In genomic region chr1:184020855-184021254, GRCh38 we compare ENCODE assay signal across 19 cellular contexts. TPM values are rescaled to one million over a fixed set of nuclear protein-coding genes. Genes with fewer than 3 reads are reported as not detected.
A peak's percentile ranks its signal among the peaks of the same experiment; 100 is the strongest.
DNase-seq lines count a peak whose midpoint lies in the region; ATAC-seq, FAIRE-seq and TF ChIP-seq lines count a peak whose summit lies in the region.
"Had no signal": no experiment of that assay in that cellular context is flagged by ENCODE, and none has a peak within 500 bp of the region (broad histone marks: within the 10 kb centered on the region; RNA-seq: fewer than 3 reads in every experiment).

No MANE protein-coding gene starts in this region.

- H3K4me3 ChIP-seq in heart left ventricle: no peak overlapping the region
- no peak overlapping the region for H3K4me3 ChIP-seq in sigmoid colon
- no peak overlapping the region for H3K4me3 ChIP-seq in transverse colon
- H3K4me3 ChIP-seq: GM23248, HAP-1 had no signal

- no peaks in the 10 kb centered on the region for H3K9me3 ChIP-seq in heart left ventricle
- no peaks in the 10 kb centered on the region for H3K9me3 ChIP-seq in sigmoid colon
- H3K9me3 ChIP-seq in transverse colon: no peaks in the 10 kb centered on the region
- H3K9me3 ChIP-seq: BE2C, HAP-1 had no signal

- peak; percentile 13 for FAIRE-seq in TTC549 (lab: Jason Lieb, UNC)

- intact Hi-C loops in heart left ventricle (cut with DNase I) (no loop called here), Right ventricle myocardium inferior (cut with DNase I) (no loop called here), sigmoid colon (cut with DNase I) (no loop called here), transverse colon (cut with DNase I; ENCODE audit: low total_unique reads) (no loop called here)

- peak overlapping the region in 7 of 12 donors; percentile 28 to 70 (median 59) for H3K27ac ChIP-seq in heart left ventricle
- peak overlapping the region; percentile 48 for H3K27ac ChIP-seq in layer of hippocampus (ENCODE audit: low read depth, low read length)
- H3K27ac ChIP-seq in sigmoid colon: peak overlapping the region in 3 of 4 donors; percentile 74 to 79 (median 74)
- H3K27ac ChIP-seq in transverse colon: peak overlapping the region in 1 of 4 donors; percentile 53
- H3K27ac ChIP-seq: GM23248 had no signal

- no peak for TF ChIP-seq POLR2A in heart left ventricle (IDR thresholded peaks at IDR 0.05)
- no peak for TF ChIP-seq POLR2A in sigmoid colon (IDR thresholded peaks at IDR 0.05)
- no peak for TF ChIP-seq POLR2A in transverse colon (IDR thresholded peaks at IDR 0.05)

- DNase-seq in heart left ventricle (no peak), Right ventricle myocardium inferior (ENCODE audit: missing footprints) (no peak), sigmoid colon (no peak), transverse colon (no peak), COR-L47 (lab: John Stamatoyannopoulos, UW) (no peak)
- DNase-seq in activated naive CD4-positive, alpha-beta T cell (lab: John Stamatoyannopoulos, UW): no peak
- DNase-seq: BE2C; Calu3; CD4-positive, CD25-positive, alpha-beta regulatory T cell; GF-D8; GM23248; NCI-H187; NCI-H2107; NCI-H226; PC-3; RPMI8226 had no signal

- ATAC-seq in heart left ventricle: peak in 1 of 4 donors; percentile 8
- ATAC-seq in Right ventricle myocardium inferior: no peak
- ATAC-seq: PC-3 had no signal

- H3K36me3 ChIP-seq in heart left ventricle (no peaks in the 10 kb centered on the region), sigmoid colon (no peaks in the 10 kb centered on the region), transverse colon (no peaks in the 10 kb centered on the region)
- H3K36me3 ChIP-seq: BE2C, HAP-1 had no signal

- H3K27me3 ChIP-seq in heart left ventricle (no peaks in the 10 kb centered on the region), layer of hippocampus (ENCODE audit: control insufficient read depth, insufficient read depth, low read length) (no peaks in the 10 kb centered on the region), sigmoid colon (no peaks in the 10 kb centered on the region), transverse colon (no peaks in the 10 kb centered on the region)
- H3K27me3 ChIP-seq: BE2C had no signal

- no peak for TF ChIP-seq EP300 in sigmoid colon (IDR thresholded peaks at IDR 0.05)
- no peak for TF ChIP-seq EP300 in transverse colon (IDR thresholded peaks at IDR 0.05; ENCODE audit: low read depth)

- TF ChIP-seq CTCF in heart left ventricle (IDR thresholded peaks at IDR 0.05): no peak
- no peak for TF ChIP-seq CTCF in sigmoid colon (IDR thresholded peaks at IDR 0.05)
- TF ChIP-seq CTCF in transverse colon (IDR thresholded peaks at IDR 0.05): no peak

- in situ Hi-C loops in transverse colon (cut with MboI; ENCODE audit: low pct_ligation_motif_present in 1 of 4, low pct_unique_long_range_greater_than_20kb in 1 of 4, low sequenced_read_pairs in 3 of 4): no loop called here

- 47 to 60% (median 56%) methylated on average over 3 of the region's 3 CpGs for WGBS in heart left ventricle, 4 donors
- 60 to 78% methylated on average over 3 of the region's 3 CpGs for WGBS in sigmoid colon, 2 donors
- 61 to 100% methylated on average over 1 to 3 of the region's 3 CpGs for WGBS in transverse colon (ENCODE audit: low coverage in 1 of 2), 2 donors

- H3K4me1 ChIP-seq in heart left ventricle (peaks cover 0 to 63% (median 26%) of the 10 kb centered on the region in 12 donors), sigmoid colon (peaks cover 0 to 76% (median 68%) of the 10 kb centered on the region in 4 donors), transverse colon (peaks cover 0 to 28% (median 3%) of the 10 kb centered on the region in 4 donors)
- H3K4me1 ChIP-seq: BE2C had no signal

RNA-seq across cellular contexts. Expression of gene COLGALT2, which starts 16.7 kb away (rescaled TPM):
- total RNA-seq in heart left ventricle (10 to 100 TPM in 1 of 9 donors, 1 to 10 TPM in 8; 3.1 to 10.3 (median 5.3) TPM), Right ventricle myocardium inferior (3.6 TPM), sigmoid colon (10 to 100 TPM in 1 of 4 donors, 1 to 10 TPM in 3; 4.6 to 10.7 (median 8.2) TPM), transverse colon (1 to 10 TPM in 3 of 4 donors, under 1 TPM in 1; 0.37 to 2.4 (median 1.7) TPM)
- polyA plus RNA-seq in heart left ventricle (1 to 10 TPM; 1.2 to 1.4 TPM), sigmoid colon (under 1 TPM in 1 of 3 donors, not detected in 2; 0.47 TPM)

RNA-seq across cellular contexts. Expression of gene TSEN15, which starts 30.7 kb away (rescaled TPM):
- total RNA-seq in heart left ventricle (10 to 100 TPM; 23.5 to 32.3 (median 26.4) TPM), Right ventricle myocardium inferior (26.4 TPM), sigmoid colon (10 to 100 TPM; 29.4 to 56.4 (median 47.4) TPM), transverse colon (10 to 100 TPM in 1 of 4 donors, 1 to 10 TPM in 3; 2.6 to 16.5 (median 8.0) TPM)
- polyA plus RNA-seq in heart left ventricle (10 to 100 TPM; 24.5 to 27.3 TPM), sigmoid colon (10 to 100 TPM in 2 of 3 donors, 1 to 10 TPM in 1; 8.4 to 14.8 (median 12.9) TPM)
